10 cellular contexts compared by ENCODE assay signal in the genomic region with DNA sequence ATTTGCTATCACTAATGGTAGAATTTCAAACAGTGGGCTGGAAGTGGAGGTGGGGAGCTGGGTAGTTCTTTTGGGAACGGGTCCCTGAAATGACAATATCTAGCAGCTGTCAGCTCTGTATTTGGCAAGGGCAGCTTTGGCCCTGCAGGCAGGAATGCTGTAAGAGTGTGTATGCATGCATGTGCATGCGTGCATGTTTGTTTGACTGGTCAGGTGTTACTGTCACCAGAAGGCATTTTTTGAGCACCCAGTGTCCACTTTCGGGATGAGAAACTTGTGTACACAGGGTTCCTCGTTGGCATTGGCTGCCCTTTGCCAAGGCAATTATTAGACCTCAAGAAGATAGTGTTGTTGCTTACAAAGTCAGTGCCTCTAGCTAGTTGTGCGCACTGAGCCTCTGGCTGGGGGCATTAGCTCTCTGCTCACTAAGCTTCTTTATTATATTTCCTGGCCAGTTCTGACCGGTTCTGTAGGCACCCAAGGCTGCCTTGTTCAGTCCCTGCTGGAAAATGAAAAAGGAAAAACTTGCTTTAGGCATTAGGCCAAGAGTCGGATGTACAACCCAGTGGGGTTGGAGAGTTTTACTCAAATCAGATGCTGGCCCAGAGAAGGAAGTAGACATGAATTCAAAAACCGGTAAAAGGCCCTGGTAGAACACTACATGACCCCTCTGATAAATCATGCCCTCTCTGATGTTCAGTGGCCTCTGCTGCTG. TPM values are rescaled to one million over a fixed set of nuclear protein-coding genes. Genes with fewer than 3 reads are reported as not detected.
A peak's percentile ranks its signal among the peaks of the same experiment; 100 is the strongest.
DNase-seq lines count a peak whose midpoint lies in the region; ATAC-seq and TF ChIP-seq lines count a peak whose summit lies in the region.
"Had no signal": no experiment of that assay in that cellular context is flagged by ENCODE, and none has a peak within 500 bp of the region (broad histone marks: within the 10 kb centered on the region; RNA-seq: fewer than 3 reads in every experiment).

No MANE protein-coding gene starts in this region.

- no TSS peak for BruUV-seq in MCF 10A (replicated peaks; lab: Mats Ljungman, UMichigan)

- peak overlapping the region; percentile 31 to 67 for H3K4me3 Mint-ChIP-seq in CD14-positive monocyte
- H3K4me3 Mint-ChIP-seq in IgD-negative memory B cell = peak overlapping the region; percentile 85 to 98 (median 95)
- H3K4me3 Mint-ChIP-seq in MCF 10A (ENCODE audit: unreplicated experiment) = no peak overlapping the region

- peaks cover 76% of the 10 kb centered on the region for H3K4me1 Mint-ChIP-seq in CD14-positive monocyte
- H3K4me1 Mint-ChIP-seq in IgD-negative memory B cell = peaks cover 61 to 68% (median 67%) of the 10 kb centered on the region in 3 donors
- peaks cover 32% of the 10 kb centered on the region for H3K4me1 Mint-ChIP-seq in MCF 10A (ENCODE audit: insufficient read depth, unreplicated experiment)

- TF ChIP-seq EP300 in transverse colon (IDR thresholded peaks at IDR 0.05; ENCODE audit: low read depth) = no peak

- intact Hi-C loops in CD14-positive monocyte (cut with micrococcal nuclease) = no loop called here
- intact Hi-C loops in MCF 10A (cut with micrococcal nuclease) = no loop called here
- intact Hi-C loops in transverse colon (cut with DNase I; ENCODE audit: low total_unique reads) = no loop called here

- H3K36me3 ChIP-seq in transverse colon = no peaks in the 10 kb centered on the region
- H3K36me3 ChIP-seq: colonic mucosa had no signal

- DNase-seq in CD14-positive monocyte (ENCODE audit: low spot score) = no peak
- DNase-seq in MCF 10A (ENCODE audit: unreplicated experiment) = peak; percentile 42
- peak; percentile 49 for DNase-seq in midbrain (lab: John Stamatoyannopoulos, UW)
- no peak for DNase-seq in H4 (ENCODE audit: low spot score)
- no peak for DNase-seq in transverse colon
- DNase-seq: colonic mucosa, T1000 had no signal

- peaks cover 12 to 19% of the 10 kb centered on the region in 2 donors for H3K36me3 Mint-ChIP-seq in CD14-positive monocyte
- H3K36me3 Mint-ChIP-seq in IgD-negative memory B cell = peaks cover 11% of the 10 kb centered on the region
- H3K36me3 Mint-ChIP-seq in MCF 10A (ENCODE audit: insufficient read depth, unreplicated experiment) = no peaks in the 10 kb centered on the region

- peak overlapping the region in 1 of 4 donors; percentile 9 for H3K27ac ChIP-seq in transverse colon
- H3K27ac ChIP-seq: colonic mucosa had no signal

- POLR2A ChIA-PET in MCF 10A (lab: Yijun Ruan, JAX) = interaction anchor here (0.7 to 3.4 kb wide), 7 partner anchors 11 to 196 kb away, joined by 3 to 32 read pairs (median 3); a partner anchor contains a TSS

- no peak for TF ChIP-seq CTCF in CD14-positive monocyte (IDR thresholded peaks at IDR 0.05)
- TF ChIP-seq CTCF in MCF 10A (IDR thresholded peaks at IDR 0.05; ENCODE audit: unreplicated experiment) = no peak
- no peak for TF ChIP-seq CTCF in transverse colon (IDR thresholded peaks at IDR 0.05)

- no peak for ATAC-seq in HG03520 (IDR thresholded peaks at IDR 0.05; ENCODE audit: unreplicated experiment)
- no peak for ATAC-seq in GM19351 (IDR thresholded peaks at IDR 0.05; ENCODE audit: unreplicated experiment)

- H3K9me3 Mint-ChIP-seq in CD14-positive monocyte (peaks cover 0 to 2% (median 0%) of the 10 kb centered on the region in 7 donors), IgD-negative memory B cell (no peaks in the 10 kb centered on the region), MCF 10A (ENCODE audit: unreplicated experiment) (no peaks in the 10 kb centered on the region)

- no peaks in the 10 kb centered on the region for H3K9me3 ChIP-seq in transverse colon
- H3K9me3 ChIP-seq: colonic mucosa had no signal

- in situ Hi-C loops in transverse colon (cut with MboI; ENCODE audit: low pct_ligation_motif_present in 1 of 4, low pct_unique_long_range_greater_than_20kb in 1 of 4, low sequenced_read_pairs in 3 of 4) = no loop called here

- no peak overlapping the region for H3K4me3 ChIP-seq in transverse colon

- TF ChIP-seq POLR2A in transverse colon (IDR thresholded peaks at IDR 0.05) = no peak

- CTCF ChIA-PET in MCF 10A (lab: Yijun Ruan, JAX) = interaction anchor here (0.5 to 2.6 kb wide), 9 partner anchors 10 to 123 kb away, joined by 3 to 20 read pairs (median 3); no protein-coding TSS in a partner anchor

- 72 to 75% methylated on average over 5 to 8 of the region's 8 CpGs for WGBS in transverse colon (ENCODE audit: low coverage in 1 of 2), 2 donors

- H3K27me3 Mint-ChIP-seq in CD14-positive monocyte (ENCODE audit: low read depth in 3 of 3) = peaks cover 4 to 15% (median 7%) of the 10 kb centered on the region in 3 donors
- H3K27me3 Mint-ChIP-seq in IgD-negative memory B cell = no peaks in the 10 kb centered on the region
- no peaks in the 10 kb centered on the region for H3K27me3 Mint-ChIP-seq in MCF 10A (ENCODE audit: insufficient read depth, unreplicated experiment)

- H3K27ac Mint-ChIP-seq in CD14-positive monocyte (peak overlapping the region in 2 of 7 donors; percentile 8 to 63), IgD-negative memory B cell (peak overlapping the region; percentile 70 to 94 (median 94)), MCF 10A (ENCODE audit: low read depth, unreplicated experiment) (no peak overlapping the region)

- H3K27me3 ChIP-seq in transverse colon = no peaks in the 10 kb centered on the region
- H3K27me3 ChIP-seq: colonic mucosa had no signal

- H3K4me1 ChIP-seq in transverse colon = peaks cover 4 to 31% (median 14%) of the 10 kb centered on the region in 4 donors

RNA-seq across cellular contexts. Expression of a gene that starts 2.0 kb away (rescaled TPM):
- polyA plus RNA-seq in CD14-positive monocyte = 10 to 100 TPM; 33.6 to 45.6 TPM
- 366 TPM for polyA plus RNA-seq in IgD-negative memory B cell
- 50.5 and 50.8 TPM in 2 replicates for total RNA-seq in MCF 10A (2022)
- 4.5 and 10.6 TPM in 2 replicates for total RNA-seq in H4 (2014; rRNA removed; shearing (Covaris generic))
- total RNA-seq in transverse colon = 100 to 1,000 TPM in 1 of 4 donors, 10 to 100 TPM in 3; 34.0 to 134 (median 41.6) TPM

Comparison
In these comparisons a context has a peak if more than half of its experiments do, and no peak if none do; other contexts are left out.
1. DNase-seq: peak in MCF 10A (single experiment) and midbrain (single experiment); none in CD14-positive monocyte (single experiment), H4 (single experiment) and transverse colon (single experiment).